ENCODE assay signal across 26 cellular contexts in genomic region chr17:17732444-17732843, GRCh38. TPM values are rescaled to one million over a fixed set of nuclear protein-coding genes. Genes with fewer than 3 reads are reported as not detected.
DNase-seq lines count a peak whose midpoint lies in the region; ATAC-seq, FAIRE-seq and TF ChIP-seq lines count a peak whose summit lies in the region.
"Had no signal": no experiment of that assay in that cellular context is flagged by ENCODE, and none has a peak within 500 bp of the region (broad histone marks: within the 10 kb centered on the region; RNA-seq: fewer than 3 reads in every experiment).

No MANE protein-coding gene starts in this region.

- no peak overlapping the region for H2BK120ac ChIP-seq in IMR-90 (ENCODE audit: low read depth, low read length)

- no peak overlapping the region for H3K18ac ChIP-seq in IMR-90 (ENCODE audit: low read depth, low read length)

- no peak for FAIRE-seq in keratinocyte (lab: Jason Lieb, UNC)
- FAIRE-seq: small intestine had no signal

- H4K5ac ChIP-seq in IMR-90 (ENCODE audit: low read depth, low read length), result no peak overlapping the region

- no peak for TF ChIP-seq POLR2A in IMR-90 (IDR thresholded peaks at IDR 0.05; ENCODE audit: low read depth, low read length)

- peaks cover 83% of the 10 kb centered on the region for H3K79me2 ChIP-seq in keratinocyte (ENCODE audit: control insufficient read depth, insufficient read depth, low read length)

- TF ChIP-seq CTCF in IMR-90 (conservative IDR thresholded peaks at IDR 0.05; ENCODE audit: low read depth, low read length) (no peak), keratinocyte (optimal IDR thresholded peaks at IDR 0.05 in 1 of 3, IDR thresholded peaks at IDR 0.05 in 1 of 3, conservative IDR thresholded peaks at IDR 0.05 in 1 of 3; ENCODE audit: extremely low read depth in 1 of 3, insufficient read depth in 2 of 3, low read length in 3 of 3) (no peak)

- no peak overlapping the region for H4K8ac ChIP-seq in IMR-90 (ENCODE audit: low read depth in 2 of 2, low read length in 2 of 2)

- H3K4me3 ChIP-seq in IMR-90 (ENCODE audit: insufficient read depth, low read depth, low read length) (no peak overlapping the region), keratinocyte (ENCODE audit: control insufficient read depth in 2 of 3, extremely low read depth in 1 of 3, insufficient read depth in 2 of 3, low read depth in 1 of 3, low read length in 3 of 3) (no peak overlapping the region)
- H3K4me3 ChIP-seq: SK-N-MC, upper lobe of right lung had no signal

- POLR2A ChIA-PET in IMR-90 (lab: Charles Lee; ENCODE audit: unreplicated experiment), result interaction anchor here (0.6 kb wide), 1 partner anchor 189 kb away, joined by 4 read pairs; no protein-coding TSS in a partner anchor
- POLR2A ChIA-PET in activated CD8-positive, alpha-beta T cell treated with anti-CD3 and anti-CD28 coated beads, Interleukin-2, amount 10 ng/mL, durations not matched to agents 7 days and 5 days (lab: Charles Lee), result no interaction called here

- no peaks in the 10 kb centered on the region for H3K27me3 ChIP-seq in IMR-90 (ENCODE audit: control insufficient read depth, insufficient read depth, low read length)
- H3K27me3 ChIP-seq in keratinocyte (ENCODE audit: control insufficient read depth, extremely low read depth, insufficient read depth, low read length), result no peaks in the 10 kb centered on the region
- H3K27me3 ChIP-seq: upper lobe of right lung had no signal

- H2BK15ac ChIP-seq in IMR-90 (ENCODE audit: low read depth, low read length), result no peak overlapping the region

- no peak overlapping the region; the same call in 1 of the 2 replicates for H3K4ac ChIP-seq in IMR-90 (ENCODE audit: low read depth, low read length)

- peaks cover 3% of the 10 kb centered on the region for H3K27me3 Mint-ChIP-seq in activated CD8-positive, alpha-beta T cell treated with anti-CD3 and anti-CD28 coated beads, Interleukin-2, amount 10 ng/mL, durations not matched to agents 7 days and 5 days (ENCODE audit: low read depth)
- H3K27me3 Mint-ChIP-seq: activated CD8-positive, alpha-beta T cell treated with anti-CD3 and anti-CD28 coated beads for 36 hours had no signal

- no peak overlapping the region for H3K56ac ChIP-seq in IMR-90 (ENCODE audit: extremely low read depth, insufficient read depth, low read length)

- H3K36me3 ChIP-seq in IMR-90 (ENCODE audit: control insufficient read depth, insufficient read depth, low read length) (peaks cover 12% of the 10 kb centered on the region), keratinocyte (ENCODE audit: control insufficient read depth in 2 of 2, extremely low read depth in 1 of 2, insufficient read depth in 2 of 2, low read length in 2 of 2) (peaks cover 2 to 4% of the 10 kb centered on the region in 2 experiments)
- H3K36me3 ChIP-seq: upper lobe of right lung had no signal

- in situ Hi-C loops in IMR-90 (cut with MboI; ENCODE audit: low sequenced_read_pairs), result no loop called here

- CTCF ChIA-PET in IMR-90 (lab: Yijun Ruan, JAX), result interaction anchor here (0.7 kb wide), 1 partner anchor 1665 kb away, joined by 3 read pairs; no protein-coding TSS in a partner anchor
- CTCF ChIA-PET in activated CD8-positive, alpha-beta T cell treated with anti-CD3 and anti-CD28 coated beads, Interleukin-2, amount 10 ng/mL, durations not matched to agents 7 days and 5 days (lab: Charles Lee), result no interaction called here

- peaks cover 18 to 95% of the 10 kb centered on the region in 2 experiments for H3K79me1 ChIP-seq in IMR-90 (ENCODE audit: low read depth in 1 of 2, low read length in 2 of 2)

- no peak overlapping the region for H2BK5ac ChIP-seq in IMR-90 (ENCODE audit: low read depth, low read length, poor library complexity, severe bottlenecking)

- ATAC-seq in IMR-90 (ENCODE audit: low read depth), result no peak
- no peak for ATAC-seq in activated CD8-positive, alpha-beta T cell treated with anti-CD3 and anti-CD28 coated beads, Interleukin-2, amount 10 ng/mL, durations not matched to agents 7 days and 5 days
- ATAC-seq: activated CD8-positive, alpha-beta T cell treated with anti-CD3 and anti-CD28 coated beads for 36 hours; HCT116; Panc1; stimulated activated naive CD8-positive, alpha-beta T cell treated with anti-CD3 and anti-CD28 coated beads, Interleukin-15, Interleukin-2, amounts not matched to agents 100 U/mL and 50 U/mL, for 24 hours; upper lobe of right lung had no signal

- TF ChIP-seq RAD21 in IMR-90 (IDR thresholded peaks at IDR 0.05; ENCODE audit: low read length), result no peak

- no peaks in the 10 kb centered on the region for H3K9me3 Mint-ChIP-seq in activated CD8-positive, alpha-beta T cell treated with anti-CD3 and anti-CD28 coated beads, Interleukin-2, amount 10 ng/mL, durations not matched to agents 7 days and 5 days (ENCODE audit: insufficient read depth)
- H3K9me3 Mint-ChIP-seq: activated CD8-positive, alpha-beta T cell treated with anti-CD3 and anti-CD28 coated beads for 36 hours; endodermal cell had no signal

- H2AFZ ChIP-seq in IMR-90 (replicated peaks; ENCODE audit: low read length, poor library complexity), result no peak overlapping the region
- no peak overlapping the region for H2AFZ ChIP-seq in keratinocyte (ENCODE audit: control insufficient read depth, low read length)
- H2AFZ ChIP-seq: parathyroid adenoma had no signal

- H3K4me1 ChIP-seq in IMR-90 (ENCODE audit: control insufficient read depth, insufficient read depth, low read length), result peaks cover 19% of the 10 kb centered on the region
- peaks cover 41% of the 10 kb centered on the region for H3K4me1 ChIP-seq in keratinocyte (ENCODE audit: control insufficient read depth, extremely low read depth, insufficient read depth, low read length)

- H3K4me2 ChIP-seq in IMR-90 (ENCODE audit: low read depth, low read length) (no peak overlapping the region), keratinocyte (ENCODE audit: control insufficient read depth, extremely low read depth, insufficient read depth, low read depth, low read length) (no peak overlapping the region)

- peaks cover 32% of the 10 kb centered on the region for H3K9me1 ChIP-seq in IMR-90 (ENCODE audit: insufficient read depth, low read length)
- H3K9me1 ChIP-seq in keratinocyte (ENCODE audit: control insufficient read depth, extremely low read depth, insufficient read depth, low read length), result peaks cover 10% of the 10 kb centered on the region

- WGBS in IMR-90 (ENCODE audit: extremely low coverage in 2 of 2, insufficient read length in 1 of 2), 2 experiments, result 86% methylated on average over 3 of the region's 4 CpGs; no CpG with 5 or more reads in 1 of the 2 experiments

- intact Hi-C loops in IMR-90 (cut with micrococcal nuclease), result no loop called here

- H4K91ac ChIP-seq in IMR-90 (ENCODE audit: insufficient read depth, low read depth, low read length), result no peak overlapping the region

- H3K4me3 Mint-ChIP-seq in activated CD8-positive, alpha-beta T cell treated with anti-CD3 and anti-CD28 coated beads, Interleukin-2, amount 10 ng/mL, durations not matched to agents 7 days and 5 days, result no peak overlapping the region
- H3K4me3 Mint-ChIP-seq: activated CD8-positive, alpha-beta T cell treated with anti-CD3 and anti-CD28 coated beads for 36 hours; endodermal cell had no signal

- no peak overlapping the region for H2AK5ac ChIP-seq in IMR-90 (ENCODE audit: low read depth, low read length)

- peaks cover 94% of the 10 kb centered on the region for H4K20me1 ChIP-seq in IMR-90 (ENCODE audit: insufficient read depth, low read length)
- H4K20me1 ChIP-seq in keratinocyte (ENCODE audit: control insufficient read depth, extremely low read depth, insufficient read depth, low read length), result peaks cover 30% of the 10 kb centered on the region

- H3K23ac ChIP-seq in IMR-90 (ENCODE audit: low read depth, low read length), result no peak overlapping the region

- no TSS peak for BruUV-seq in IMR-90 (replicated peaks; lab: Mats Ljungman, UMichigan)

- no peak overlapping the region for H3K14ac ChIP-seq in IMR-90 (replicated peaks; ENCODE audit: low read depth, low read length)

- H3K27ac Mint-ChIP-seq in activated CD8-positive, alpha-beta T cell treated with anti-CD3 and anti-CD28 coated beads, Interleukin-2, amount 10 ng/mL, durations not matched to agents 7 days and 5 days, result no peak overlapping the region
- H3K27ac Mint-ChIP-seq: activated CD8-positive, alpha-beta T cell treated with anti-CD3 and anti-CD28 coated beads for 36 hours; endodermal cell had no signal

- no peak overlapping the region for H2AK9ac ChIP-seq in IMR-90 (replicated peaks; ENCODE audit: low read depth, low read length, poor library complexity)

- peaks cover 4% of the 10 kb centered on the region for H3K36me3 Mint-ChIP-seq in activated CD8-positive, alpha-beta T cell treated with anti-CD3 and anti-CD28 coated beads, Interleukin-2, amount 10 ng/mL, durations not matched to agents 7 days and 5 days (ENCODE audit: low read depth)

- H3K9me3 ChIP-seq in IMR-90 (ENCODE audit: control insufficient read depth, insufficient read depth, low read length), result no peaks in the 10 kb centered on the region
- no peaks in the 10 kb centered on the region for H3K9me3 ChIP-seq in keratinocyte (ENCODE audit: control insufficient read depth, low read depth, low read length)
- H3K9me3 ChIP-seq: upper lobe of right lung had no signal

- H3K27ac ChIP-seq in IMR-90 (ENCODE audit: insufficient read depth, low read length) (peak overlapping the region; percentile 9; the same call in 1 of the 2 replicates), angular gyrus (ENCODE audit: low read depth, low read length) (peak overlapping the region; percentile 56), keratinocyte (ENCODE audit: control insufficient read depth, insufficient read depth, low read length) (no peak overlapping the region), substantia nigra (ENCODE audit: low read depth, low read length, poor library complexity, severe bottlenecking) (peak overlapping the region; percentile 3)
- H3K27ac ChIP-seq: parathyroid adenoma, SK-N-MC, upper lobe of right lung had no signal

- dilution Hi-C loops in IMR-90 (cut with HindIII; ENCODE audit: low sequenced_read_pairs, unreplicated experiment) (no loop called here), keratinocyte (cut with MboI; ENCODE audit: extremely low pct_ligation_motif_present, low sequenced_read_pairs) (no loop called here)

- peaks cover 35% of the 10 kb centered on the region for H3K4me1 Mint-ChIP-seq in activated CD8-positive, alpha-beta T cell treated with anti-CD3 and anti-CD28 coated beads, Interleukin-2, amount 10 ng/mL, durations not matched to agents 7 days and 5 days (ENCODE audit: low read depth)

- no peak overlapping the region for H3K9ac ChIP-seq in IMR-90 (ENCODE audit: low read depth, low read length)
- peak overlapping the region; percentile 23 for H3K9ac ChIP-seq in keratinocyte (ENCODE audit: control insufficient read depth, extremely low read depth, insufficient read depth, low read length)
- H3K9ac ChIP-seq: parathyroid adenoma had no signal

- DNase-seq in IMR-90 (no peak), keratinocyte (ENCODE audit: low read depth, low spot score) (no peak), substantia nigra (lab: John Stamatoyannopoulos, UW) (no peak), DMS79 (lab: John Stamatoyannopoulos, UW) (no peak), CD1c-positive myeloid dendritic cell (ENCODE audit: extremely low spot score) (no peak)
- no peak for DNase-seq in activated CD8-positive, alpha-beta T cell treated with anti-CD3 and anti-CD28 coated beads, Interleukin-2, amount 10 ng/mL, durations not matched to agents 7 days and 5 days
- DNase-seq: activated CD4-positive, CD25-positive, alpha-beta regulatory T cell; activated CD8-positive, alpha-beta T cell treated with anti-CD3 and anti-CD28 coated beads for 36 hours; activated naive CD4-positive, alpha-beta T cell treated with Interleukin-2 at 50 U/mL for 16 hours; activated T-cell treated with anti-CD3 and anti-CD28 coated beads, Interleukin-2, amount 50 U/mL, for 1 hour; aorta; EL; endodermal cell; NCI-H1105; NCI-H2081 treated with DMSO at 0.1 percent for 48 hours; NCI-H446 treated with DMSO at 0.1 percent for 48 hours; small intestine; stimulated activated CD4-positive, alpha-beta T cell treated with anti-CD3 and anti-CD28 coated beads, Interleukin-2, amount 100 ng/mL, for 48 hours; stimulated activated naive CD8-positive, alpha-beta T cell treated with anti-CD3 and anti-CD28 coated beads, Interleukin-15, Interleukin-2, amounts not matched to agents 100 U/mL and 50 U/mL, for 24 hours; T-helper 9 cell; upper lobe of right lung had no signal

- no peak overlapping the region for H2BK20ac ChIP-seq in IMR-90 (ENCODE audit: low read depth, low read length)

RNA-seq across cellular contexts. Expression of gene RAI1, which starts 51.2 kb away (rescaled TPM):
- total RNA-seq in IMR-90 (2012; rRNA removed), result 1.8 and 1.9 TPM in 2 replicates
- polyA plus RNA-seq in IMR-90 (2012; rRNA removed) (10.5 and 14.0 TPM in 2 replicates), keratinocyte (2.6 to 3.8 TPM (median 3.2 TPM) in 3 replicates)
- polyA plus RNA-seq in IMR-90 (2012; cell fraction: cytosol; rRNA removed), result 5.5 and 10.5 TPM in 2 replicates
- polyA plus RNA-seq in IMR-90 (2012; cell fraction: nucleus; rRNA removed; ENCODE audit: low replicate concordance), result 18.8 and 32.7 TPM in 2 replicates
- polyA plus RNA-seq in keratinocyte (2011; ENCODE audit: low read depth), result 4.4 TPM
- 1.5 and 4.3 TPM in 2 replicates for polyA plus RNA-seq in keratinocyte (2011; cell fraction: cytosol; rRNA removed)
- 12.7 and 22.4 TPM in 2 replicates for polyA plus RNA-seq in keratinocyte (2011; cell fraction: nucleus; rRNA removed)
- 7.9 and 17.1 TPM in 2 replicates for polyA plus RNA-seq in keratinocyte (2012; ENCODE audit: low replicate concordance)
- polyA minus RNA-seq in keratinocyte, result 7.0 to 17.7 TPM (median 7.2 TPM) in 3 replicates
- polyA minus RNA-seq in keratinocyte (2011; cell fraction: cytosol; rRNA and poly(A)+ RNA removed), result 12.1 TPM
- 16.7 and 20.6 TPM in 2 replicates for polyA minus RNA-seq in keratinocyte (2011; cell fraction: nucleus; rRNA and poly(A)+ RNA removed)
- 10 to 100 TPM; 24.4 to 24.6 TPM for total RNA-seq in activated CD8-positive, alpha-beta T cell treated with anti-CD3 and anti-CD28 coated beads, Interleukin-2, amount 10 ng/mL, durations not matched to agents 7 days and 5 days
